Comparison of ENCODE assay signal across 10 cellular contexts in the genomic region with DNA sequence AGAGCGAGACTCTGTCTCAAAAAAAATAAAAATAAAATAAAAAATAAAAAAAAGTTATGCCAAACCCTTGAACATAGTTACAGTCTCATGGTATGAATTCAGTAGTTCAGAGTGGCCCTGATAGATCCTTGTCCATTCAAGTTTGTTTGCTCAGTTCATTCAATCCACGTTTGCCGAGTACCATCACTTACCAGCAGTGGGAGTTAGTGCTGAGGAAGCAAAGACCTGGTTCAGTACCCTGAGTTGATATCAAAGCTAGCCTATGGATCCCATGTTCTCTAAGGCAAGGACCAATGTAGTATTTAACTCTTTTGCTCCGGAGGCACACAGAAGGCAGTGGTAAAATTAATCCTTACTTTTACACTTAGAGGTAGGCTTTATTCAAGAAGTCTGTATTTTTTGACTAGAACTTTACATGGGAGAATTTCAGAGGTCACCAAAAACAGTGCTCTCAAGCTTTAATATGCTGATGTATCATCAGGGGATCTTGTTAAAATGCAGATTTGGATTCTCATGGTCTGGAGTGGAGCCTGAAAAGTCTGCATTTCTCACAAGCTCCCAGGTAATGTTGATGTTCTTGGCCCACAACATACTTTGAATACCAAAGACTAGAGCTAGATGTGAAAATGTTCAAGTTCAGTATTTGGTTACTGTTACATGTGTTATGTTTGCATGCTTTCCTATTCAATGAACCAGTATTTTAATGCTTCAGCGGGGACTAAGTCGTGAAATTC. TPM values are rescaled to one million over a fixed set of nuclear protein-coding genes. Genes with fewer than 3 reads are reported as not detected.
A peak's percentile ranks its signal among the peaks of the same experiment; 100 is the strongest.
DNase-seq lines count a peak whose midpoint lies in the region; ATAC-seq and TF ChIP-seq lines count a peak whose summit lies in the region.
"Had no signal": no experiment of that assay in that cellular context is flagged by ENCODE, and none has a peak within 500 bp of the region (broad histone marks: within the 10 kb centered on the region; RNA-seq: fewer than 3 reads in every experiment).

No MANE protein-coding gene starts in this region.

- H3K9me3 ChIP-seq in HCT116 (ENCODE audit: control insufficient read depth in 1 of 2, insufficient read depth in 1 of 2, low read depth in 1 of 2, low read length in 2 of 2) (no peaks in the 10 kb centered on the region), iPS-20b (ENCODE audit: insufficient read depth, low read depth, low read length) (peaks cover 3% of the 10 kb centered on the region)

- TF ChIP-seq RAD21 in HCT116 (IDR thresholded peaks at IDR 0.05; ENCODE audit: low read depth), result no peak

- RAD21 ChIA-PET in HCT116 (lab: Charles Lee; ENCODE audit: low non-redundant PET in 1 of 2, low total read pairs in 2 of 2, uncharacterized antibody in 2 of 2, unreplicated experiment in 2 of 2), result no interaction called here

- no peaks in the 10 kb centered on the region for H3K9me2 ChIP-seq in HCT116 (ENCODE audit: insufficient read depth)

- no peaks in the 10 kb centered on the region for H3K4me1 ChIP-seq in HCT116 (ENCODE audit: control insufficient read depth in 1 of 2, insufficient read depth in 2 of 2, low read length in 2 of 2)
- H3K4me1 ChIP-seq in iPS-20b (ENCODE audit: insufficient read depth, low read length), result peaks cover 22% of the 10 kb centered on the region

- ATAC-seq in HCT116 (peak; percentile 60), GM21367 (IDR thresholded peaks at IDR 0.05; ENCODE audit: unreplicated experiment) (no peak), HG02763 (IDR thresholded peaks at IDR 0.05; ENCODE audit: unreplicated experiment) (no peak)
- ATAC-seq: stimulated activated effector memory CD8-positive, alpha-beta T cell treated with anti-CD3 and anti-CD28 coated beads, Interleukin-12 subunit alpha, Interleukin-12 subunit beta, amount 100 ng/mL, for 72 hours had no signal

- BruUV-seq in HCT116 (replicated peaks; lab: Mats Ljungman, UMichigan), result no TSS peak

- H3K4me3 ChIP-seq in AG09309 (ENCODE audit: control insufficient read depth, low read depth, low read length), result no peak overlapping the region
- no peak overlapping the region for H3K4me3 ChIP-seq in HCT116 (replicated peaks in 1 of 2; ENCODE audit: low read depth in 1 of 2, low read length in 2 of 2)
- H3K4me3 ChIP-seq in iPS-20b (ENCODE audit: low read length), result peak overlapping the region; percentile 50

- intact Hi-C loops in HCT116 (cut with micrococcal nuclease), result no loop called here

- CTCF ChIA-PET in HCT116 (lab: Charles Lee), result interaction anchor here (2.4 kb wide), 1 partner anchor 17 kb away, joined by 9 read pairs; no protein-coding TSS in a partner anchor

- no peak for TF ChIP-seq POLR2A in HCT116 (IDR thresholded peaks at IDR 0.05; ENCODE audit: borderline replicate concordance, extremely low read depth, insufficient read depth, insufficient read length)

- H3K27ac ChIP-seq in HCT116 (ENCODE audit: low read depth, low read length), result no peak overlapping the region
- no peak overlapping the region for H3K27ac ChIP-seq in iPS-20b (ENCODE audit: low read length)

- POLR2A ChIA-PET in HCT116 (lab: Charles Lee), result interaction anchor here (0.8 kb wide), 1 partner anchor 16 kb away, joined by 4 read pairs; no protein-coding TSS in a partner anchor

- no peak overlapping the region for H3K4me2 ChIP-seq in HCT116 (ENCODE audit: low read length)

- H3K27me3 ChIP-seq in HCT116 (ENCODE audit: insufficient read depth, low read length) (no peaks in the 10 kb centered on the region), iPS-20b (ENCODE audit: insufficient read depth, low read length) (no peaks in the 10 kb centered on the region)

- H2AFZ ChIP-seq in HCT116 (ENCODE audit: low read depth, low read length, poor library complexity, severe bottlenecking), result no peak overlapping the region

- H3K79me2 ChIP-seq in HCT116 (ENCODE audit: insufficient read depth, low read length), result no peaks in the 10 kb centered on the region

- no peaks in the 10 kb centered on the region for H4K20me1 ChIP-seq in HCT116 (ENCODE audit: insufficient read depth)

- TF ChIP-seq CTCF in AG09309 (IDR thresholded peaks at IDR 0.05; ENCODE audit: control insufficient read depth, insufficient read depth, low read depth, low read length, missing control alignments) (peak; percentile 18), HCT116 (IDR thresholded peaks at IDR 0.05 in 2 of 3, conservative IDR thresholded peaks at IDR 0.05 in 1 of 3; ENCODE audit: borderline replicate concordance in 1 of 3, insufficient read depth in 1 of 3, low read depth in 2 of 3, low read length in 2 of 3) (peak in 2 of 3 experiments; percentile 8 to 33; a peak in 2 of 6 replicates)

- H3K9ac ChIP-seq in HCT116 (ENCODE audit: low read length) (no peak overlapping the region), iPS-20b (ENCODE audit: low read depth, low read length) (no peak overlapping the region)

- no peaks in the 10 kb centered on the region for H3K36me3 ChIP-seq in HCT116 (ENCODE audit: control insufficient read depth in 1 of 2, insufficient read depth in 2 of 2, low read length in 2 of 2)
- H3K36me3 ChIP-seq in iPS-20b (ENCODE audit: insufficient read depth, low read depth, low read length), result no peaks in the 10 kb centered on the region; the same call in 1 of the 2 replicates

- DNase-seq in AG09309 (ENCODE audit: low read depth), result no peak
- DNase-seq in HCT116 (ENCODE audit: low read depth, low spot score), result no peak
- peak; percentile 21 for DNase-seq in SW480 (ENCODE audit: low spot score)
- no peak for DNase-seq in NCI-H1105 (lab: John Stamatoyannopoulos, UW)
- no peak for DNase-seq in NCI-H1048 (lab: John Stamatoyannopoulos, UW)
- DNase-seq: activated naive CD4-positive, alpha-beta T cell treated with anti-CD3 and anti-CD28 coated beads, Interleukin-2, amount 50 U/mL, for 16 hours had no signal

TF ChIP-seq in HCT116, 20 proteins besides CTCF, POLR2A, EP300 and RAD21:
- no peak for TF ChIP-seq YY1 (IDR thresholded peaks at IDR 0.05; ENCODE audit: extremely low read depth, insufficient replicate concordance, low read depth, low read length)
- no peak for TF ChIP-seq EZH2phosphoT487 (IDR thresholded peaks at IDR 0.05; ENCODE audit: borderline replicate concordance)
- no peak for TF ChIP-seq EZH2 (IDR thresholded peaks at IDR 0.05)
- no peak for TF ChIP-seq SP1 (IDR thresholded peaks at IDR 0.05; ENCODE audit: low read depth)
- TF ChIP-seq FOSL1 (IDR thresholded peaks at IDR 0.05; ENCODE audit: low read depth), result no peak
- TF ChIP-seq, protein P1, sequence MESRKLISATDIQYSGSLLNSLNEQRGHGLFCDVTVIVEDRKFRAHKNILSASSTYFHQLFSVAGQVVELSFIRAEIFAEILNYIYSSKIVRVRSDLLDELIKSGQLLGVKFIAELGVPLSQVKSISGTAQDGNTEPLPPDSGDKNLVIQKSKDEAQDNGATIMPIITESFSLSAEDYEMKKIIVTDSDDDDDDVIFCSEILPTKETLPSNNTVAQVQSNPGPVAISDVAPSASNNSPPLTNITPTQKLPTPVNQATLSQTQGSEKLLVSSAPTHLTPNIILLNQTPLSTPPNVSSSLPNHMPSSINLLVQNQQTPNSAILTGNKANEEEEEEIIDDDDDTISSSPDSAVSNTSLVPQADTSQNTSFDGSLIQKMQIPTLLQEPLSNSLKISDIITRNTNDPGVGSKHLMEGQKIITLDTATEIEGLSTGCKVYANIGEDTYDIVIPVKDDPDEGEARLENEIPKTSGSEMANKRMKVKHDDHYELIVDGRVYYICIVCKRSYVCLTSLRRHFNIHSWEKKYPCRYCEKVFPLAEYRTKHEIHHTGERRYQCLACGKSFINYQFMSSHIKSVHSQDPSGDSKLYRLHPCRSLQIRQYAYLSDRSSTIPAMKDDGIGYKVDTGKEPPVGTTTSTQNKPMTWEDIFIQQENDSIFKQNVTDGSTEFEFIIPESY (IDR thresholded peaks at IDR 0.05; ENCODE audit: extremely low read depth, insufficient replicate concordance, low read length), result no peak
- TF ChIP-seq TCF7L2 (IDR thresholded peaks at IDR 0.05; ENCODE audit: borderline replicate concordance, extremely low read depth, insufficient read depth, insufficient read length), result no peak
- TF ChIP-seq ELF1 (IDR thresholded peaks at IDR 0.05; ENCODE audit: borderline replicate concordance, low read depth), result no peak
- TF ChIP-seq, protein P2, sequence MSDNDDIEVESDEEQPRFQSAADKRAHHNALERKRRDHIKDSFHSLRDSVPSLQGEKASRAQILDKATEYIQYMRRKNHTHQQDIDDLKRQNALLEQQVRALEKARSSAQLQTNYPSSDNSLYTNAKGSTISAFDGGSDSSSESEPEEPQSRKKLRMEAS (IDR thresholded peaks at IDR 0.05), result no peak
- no peak for TF ChIP-seq SRF (IDR thresholded peaks at IDR 0.05; ENCODE audit: low read depth)
- no peak for TF ChIP-seq CEBPB (IDR thresholded peaks at IDR 0.05; ENCODE audit: low read depth)
- TF ChIP-seq, protein P3, sequence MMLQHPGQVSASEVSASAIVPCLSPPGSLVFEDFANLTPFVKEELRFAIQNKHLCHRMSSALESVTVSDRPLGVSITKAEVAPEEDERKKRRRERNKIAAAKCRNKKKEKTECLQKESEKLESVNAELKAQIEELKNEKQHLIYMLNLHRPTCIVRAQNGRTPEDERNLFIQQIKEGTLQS (IDR thresholded peaks at IDR 0.05), result no peak

RNA-seq across cellular contexts. Expression of a gene that starts 38.1 kb away (rescaled TPM):
- 24.3 TPM for total RNA-seq in HCT116 (2021; ENCODE audit: unreplicated experiment)
- 20.0 and 21.8 TPM in 2 replicates for polyA plus RNA-seq in HCT116 (2012)
